22 cellular contexts compared by ENCODE assay signal in genomic region chr10:100155936-100156335, GRCh38.
"Had no signal": no experiment of that assay in that cellular context is flagged by ENCODE, and none has a peak within 500 bp of the region (broad histone marks: within the 10 kb centered on the region; RNA-seq: fewer than 3 reads in every experiment).

No MANE protein-coding gene starts in this region.

- H3K9me3 Mint-ChIP-seq: dendritic cell treated with granulocyte-macrophage colony-stimulating factor and Interleukin-4, amounts not matched to agents 40 ng/mL and 50 ng/mL, for 4 days; effector memory CD8-positive, alpha-beta T cell; naive thymus-derived CD8-positive, alpha-beta T cell; neural crest cell had no signal

- ATAC-seq: effector memory CD8-positive, alpha-beta T cell; gastroesophageal sphincter; left lobe of liver; mucosa of descending colon; naive thymus-derived CD8-positive, alpha-beta T cell had no signal

- H3K27me3 Mint-ChIP-seq: dendritic cell treated with granulocyte-macrophage colony-stimulating factor and Interleukin-4, amounts not matched to agents 40 ng/mL and 50 ng/mL, for 4 days; effector memory CD8-positive, alpha-beta T cell; naive thymus-derived CD8-positive, alpha-beta T cell had no signal

- H3K4me3 Mint-ChIP-seq: dendritic cell treated with granulocyte-macrophage colony-stimulating factor and Interleukin-4, amounts not matched to agents 40 ng/mL and 50 ng/mL, for 4 days; effector memory CD8-positive, alpha-beta T cell; naive thymus-derived CD8-positive, alpha-beta T cell; neural crest cell had no signal

- H3K4me1 ChIP-seq: esophagus muscularis mucosa, gastroesophageal sphincter, right atrium auricular region, sigmoid colon, stomach, transverse colon had no signal

- H3K4me1 Mint-ChIP-seq: neural crest cell had no signal

- H3K9me3 ChIP-seq: esophagus muscularis mucosa, gastroesophageal sphincter, mucosa of descending colon, ovary, right atrium auricular region, stomach, thoracic aorta, transverse colon had no signal

- H3K36me3 ChIP-seq: ovary had no signal

- H3K27ac ChIP-seq: esophagus muscularis mucosa, gastroesophageal sphincter, ovary, right atrium auricular region, sigmoid colon, skin epidermis, thoracic aorta, transverse colon had no signal

- H3K27me3 ChIP-seq: esophagus muscularis mucosa, gastroesophageal sphincter, ovary, right atrium auricular region, sigmoid colon, stomach, transverse colon had no signal

- DNase-seq: effector memory CD8-positive, alpha-beta T cell; glutamatergic neuron; islet precursor cell; mammary epithelial cell; mucosa of descending colon; naive thymus-derived CD8-positive, alpha-beta T cell; nucleus accumbens; ovary; sigmoid colon; stimulated activated CD4-positive, alpha-beta T cell treated with anti-CD3 and anti-CD28 coated beads, Interleukin-2, amount 100 ng/mL, for 24 hours; stimulated activated naive CD4-positive, alpha-beta T cell; stomach; substantia nigra; transverse colon had no signal

- H3K4me3 ChIP-seq: esophagus muscularis mucosa, gastroesophageal sphincter, mucosa of descending colon, ovary, right atrium auricular region, sigmoid colon, skin epidermis, stomach, thoracic aorta, transverse colon had no signal
